In the genomic region with DNA sequence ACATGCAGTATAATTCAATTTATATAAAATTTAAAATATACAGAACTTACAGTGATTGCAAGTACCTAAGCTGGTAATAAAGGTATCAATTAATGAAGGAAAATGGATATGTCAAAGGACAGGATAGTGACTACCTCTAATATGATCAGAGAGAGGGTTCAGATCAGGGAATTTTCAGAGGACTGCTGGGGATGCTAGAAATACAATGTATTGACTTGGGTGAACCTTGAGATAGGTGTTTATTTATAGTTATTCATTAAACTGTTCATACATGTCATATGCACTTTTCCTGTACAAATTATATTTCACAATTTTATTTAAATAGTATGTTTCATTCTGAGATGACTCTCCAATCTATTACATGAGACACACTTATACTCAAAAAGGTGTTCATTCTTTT, we compare ENCODE assay signal across 24 cellular contexts.
"Had no signal": no experiment of that assay in that cellular context is flagged by ENCODE, and none has a peak within 500 bp of the region (broad histone marks: within the 10 kb centered on the region; RNA-seq: fewer than 3 reads in every experiment).

No MANE protein-coding gene starts in this region.

- H3K27ac ChIP-seq: colonic mucosa, epithelial cell of prostate, esophagus muscularis mucosa, foreskin keratinocyte, heart right ventricle, left lung, lower lobe of right lung had no signal

- H3K4me1 Mint-ChIP-seq: natural killer cell had no signal

- FAIRE-seq: endometrium, frontal cortex, keratinocyte had no signal

- H3K36me3 ChIP-seq: colonic mucosa, esophagus muscularis mucosa, heart right ventricle, left lung, lower lobe of right lung had no signal

- H3K4me3 ChIP-seq: colonic mucosa, esophagus muscularis mucosa, heart right ventricle, left lung, lower lobe of right lung had no signal

- H3K4me3 Mint-ChIP-seq: dendritic cell treated with granulocyte-macrophage colony-stimulating factor and Interleukin-4, amounts not matched to agents 40 ng/mL and 50 ng/mL, for 4 days; effector memory CD8-positive, alpha-beta T cell; endodermal cell; naive thymus-derived CD4-positive, alpha-beta T cell; natural killer cell had no signal

- H3K9me3 ChIP-seq: colonic mucosa, esophagus muscularis mucosa, left lung, lower lobe of right lung had no signal

- H3K27me3 ChIP-seq: colonic mucosa, esophagus muscularis mucosa, foreskin keratinocyte, heart right ventricle, left lung had no signal

- H3K4me1 ChIP-seq: colonic mucosa, esophagus muscularis mucosa, foreskin keratinocyte, left lung, lower lobe of right lung had no signal

- DNase-seq: colonic mucosa; cortex of kidney; effector CD8-positive, alpha-beta T cell; effector memory CD8-positive, alpha-beta T cell; endodermal cell; erythroblast; foreskin keratinocyte; glutamatergic neuron; head of caudate nucleus; heart right ventricle; hippocampal formation; left cardiac atrium; left lung; left ventricle myocardium superior; lower lobe of right lung; midbrain; naive thymus-derived CD4-positive, alpha-beta T cell; natural killer cell had no signal

- H3K27me3 Mint-ChIP-seq: dendritic cell treated with granulocyte-macrophage colony-stimulating factor and Interleukin-4, amounts not matched to agents 40 ng/mL and 50 ng/mL, for 4 days; effector memory CD8-positive, alpha-beta T cell; naive thymus-derived CD4-positive, alpha-beta T cell had no signal

- H3K27ac Mint-ChIP-seq: dendritic cell treated with granulocyte-macrophage colony-stimulating factor and Interleukin-4, amounts not matched to agents 40 ng/mL and 50 ng/mL, for 4 days; effector memory CD8-positive, alpha-beta T cell; endodermal cell; naive thymus-derived CD4-positive, alpha-beta T cell; natural killer cell had no signal

- ATAC-seq: effector memory CD8-positive, alpha-beta T cell; foreskin keratinocyte; heart right ventricle; left cardiac atrium; left lung; left ventricle myocardium superior; lower lobe of right lung; naive thymus-derived CD4-positive, alpha-beta T cell; natural killer cell had no signal

- H3K9me3 Mint-ChIP-seq: dendritic cell treated with granulocyte-macrophage colony-stimulating factor and Interleukin-4, amounts not matched to agents 40 ng/mL and 50 ng/mL, for 4 days; natural killer cell had no signal

- H3K36me3 Mint-ChIP-seq: natural killer cell had no signal
